In the genomic region with DNA sequence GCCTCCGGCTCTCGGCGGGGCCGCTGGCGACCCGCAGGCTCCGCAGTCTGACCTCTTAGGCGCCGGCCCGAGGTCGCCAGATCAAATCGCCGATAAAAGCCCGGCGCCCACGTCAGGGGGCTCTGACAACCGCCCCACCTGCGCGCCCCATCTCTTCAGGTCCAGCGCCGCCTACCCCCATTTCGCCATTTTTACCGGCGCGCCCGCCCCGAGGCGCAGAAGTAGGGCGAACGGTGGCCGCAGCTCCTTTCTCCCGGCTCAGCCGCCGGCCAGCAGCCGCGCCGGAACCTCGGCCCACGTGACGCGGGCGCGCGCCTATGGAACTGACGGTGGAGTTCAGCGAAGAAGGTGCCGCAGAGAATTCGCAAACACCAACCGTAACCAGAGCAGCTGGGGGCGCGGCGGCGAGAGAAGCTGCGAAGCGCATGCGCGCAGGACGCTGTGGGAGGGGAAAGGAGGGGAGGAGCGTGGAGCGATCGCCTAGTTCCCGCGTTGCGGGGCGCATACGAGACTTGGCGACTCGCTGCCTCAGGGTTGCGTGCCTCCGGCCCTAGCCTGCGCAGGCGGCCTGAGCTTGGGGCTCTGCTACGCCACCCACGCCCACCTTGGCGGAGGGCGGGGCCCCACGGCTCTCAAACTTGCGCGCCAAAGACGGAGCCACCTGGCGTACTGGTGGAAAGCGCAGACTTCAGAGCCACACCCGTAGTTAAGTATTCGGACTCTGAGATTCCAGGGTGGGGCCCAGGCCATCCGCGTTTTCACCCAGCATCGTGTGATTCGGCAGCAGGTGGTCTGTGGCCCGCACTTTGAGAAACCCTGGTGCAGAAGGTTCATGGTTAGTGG, we compare ENCODE assay signal across 1 cellular context.
A peak's percentile ranks its signal among the peaks of the same experiment; 100 is the strongest.
TF ChIP-seq lines count a peak whose summit lies in the region.

A gene with protein sequence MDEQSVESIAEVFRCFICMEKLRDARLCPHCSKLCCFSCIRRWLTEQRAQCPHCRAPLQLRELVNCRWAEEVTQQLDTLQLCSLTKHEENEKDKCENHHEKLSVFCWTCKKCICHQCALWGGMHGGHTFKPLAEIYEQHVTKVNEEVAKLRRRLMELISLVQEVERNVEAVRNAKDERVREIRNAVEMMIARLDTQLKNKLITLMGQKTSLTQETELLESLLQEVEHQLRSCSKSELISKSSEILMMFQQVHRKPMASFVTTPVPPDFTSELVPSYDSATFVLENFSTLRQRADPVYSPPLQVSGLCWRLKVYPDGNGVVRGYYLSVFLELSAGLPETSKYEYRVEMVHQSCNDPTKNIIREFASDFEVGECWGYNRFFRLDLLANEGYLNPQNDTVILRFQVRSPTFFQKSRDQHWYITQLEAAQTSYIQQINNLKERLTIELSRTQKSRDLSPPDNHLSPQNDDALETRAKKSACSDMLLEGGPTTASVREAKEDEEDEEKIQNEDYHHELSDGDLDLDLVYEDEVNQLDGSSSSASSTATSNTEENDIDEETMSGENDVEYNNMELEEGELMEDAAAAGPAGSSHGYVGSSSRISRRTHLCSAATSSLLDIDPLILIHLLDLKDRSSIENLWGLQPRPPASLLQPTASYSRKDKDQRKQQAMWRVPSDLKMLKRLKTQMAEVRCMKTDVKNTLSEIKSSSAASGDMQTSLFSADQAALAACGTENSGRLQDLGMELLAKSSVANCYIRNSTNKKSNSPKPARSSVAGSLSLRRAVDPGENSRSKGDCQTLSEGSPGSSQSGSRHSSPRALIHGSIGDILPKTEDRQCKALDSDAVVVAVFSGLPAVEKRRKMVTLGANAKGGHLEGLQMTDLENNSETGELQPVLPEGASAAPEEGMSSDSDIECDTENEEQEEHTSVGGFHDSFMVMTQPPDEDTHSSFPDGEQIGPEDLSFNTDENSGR (minus strand): TSS at position 418 of the 843 bp plus-strand sequence. CDS start 419 bp downstream, outside the sequence.

TF ChIP-seq in SK-N-SH treated with all-trans-retinoic acid at 6 μM for 48 hours, 23 proteins besides CTCF, POLR2A, EP300 and RAD21 (continued from another document):
- TF ChIP-seq, protein P1, sequence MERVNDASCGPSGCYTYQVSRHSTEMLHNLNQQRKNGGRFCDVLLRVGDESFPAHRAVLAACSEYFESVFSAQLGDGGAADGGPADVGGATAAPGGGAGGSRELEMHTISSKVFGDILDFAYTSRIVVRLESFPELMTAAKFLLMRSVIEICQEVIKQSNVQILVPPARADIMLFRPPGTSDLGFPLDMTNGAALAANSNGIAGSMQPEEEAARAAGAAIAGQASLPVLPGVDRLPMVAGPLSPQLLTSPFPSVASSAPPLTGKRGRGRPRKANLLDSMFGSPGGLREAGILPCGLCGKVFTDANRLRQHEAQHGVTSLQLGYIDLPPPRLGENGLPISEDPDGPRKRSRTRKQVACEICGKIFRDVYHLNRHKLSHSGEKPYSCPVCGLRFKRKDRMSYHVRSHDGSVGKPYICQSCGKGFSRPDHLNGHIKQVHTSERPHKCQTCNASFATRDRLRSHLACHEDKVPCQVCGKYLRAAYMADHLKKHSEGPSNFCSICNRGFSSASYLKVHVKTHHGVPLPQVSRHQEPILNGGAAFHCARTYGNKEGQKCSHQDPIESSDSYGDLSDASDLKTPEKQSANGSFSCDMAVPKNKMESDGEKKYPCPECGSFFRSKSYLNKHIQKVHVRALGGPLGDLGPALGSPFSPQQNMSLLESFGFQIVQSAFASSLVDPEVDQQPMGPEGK (CRISPR knock-in tag; IDR thresholded peaks at IDR 0.05; ENCODE audit: borderline replicate concordance) = no peak
- TF ChIP-seq SNAI2 (CRISPR knock-in tag; IDR thresholded peaks at IDR 0.05) = no peak
- no peak for TF ChIP-seq OSR1 (CRISPR knock-in tag; IDR thresholded peaks at IDR 0.05)
- TF ChIP-seq, protein P2, sequence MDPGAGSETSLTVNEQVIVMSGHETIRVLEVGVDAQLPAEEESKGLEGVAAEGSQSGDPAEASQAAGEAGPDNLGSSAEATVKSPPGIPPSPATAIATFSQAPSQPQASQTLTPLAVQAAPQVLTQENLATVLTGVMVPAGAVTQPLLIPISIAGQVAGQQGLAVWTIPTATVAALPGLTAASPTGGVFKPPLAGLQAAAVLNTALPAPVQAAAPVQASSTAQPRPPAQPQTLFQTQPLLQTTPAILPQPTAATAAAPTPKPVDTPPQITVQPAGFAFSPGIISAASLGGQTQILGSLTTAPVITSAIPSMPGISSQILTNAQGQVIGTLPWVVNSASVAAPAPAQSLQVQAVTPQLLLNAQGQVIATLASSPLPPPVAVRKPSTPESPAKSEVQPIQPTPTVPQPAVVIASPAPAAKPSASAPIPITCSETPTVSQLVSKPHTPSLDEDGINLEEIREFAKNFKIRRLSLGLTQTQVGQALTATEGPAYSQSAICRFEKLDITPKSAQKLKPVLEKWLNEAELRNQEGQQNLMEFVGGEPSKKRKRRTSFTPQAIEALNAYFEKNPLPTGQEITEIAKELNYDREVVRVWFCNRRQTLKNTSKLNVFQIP (CRISPR knock-in tag; IDR thresholded peaks at IDR 0.05; ENCODE audit: borderline replicate concordance, low read depth) = peak; percentile 69; the same call in 1 of the 2 replicates
- peak; percentile 58; the same call in 1 of the 2 replicates for TF ChIP-seq ZFP3 (CRISPR knock-in tag; IDR thresholded peaks at IDR 0.05)
- TF ChIP-seq TOX (CRISPR knock-in tag; IDR thresholded peaks at IDR 0.05; ENCODE audit: borderline replicate concordance) = no peak
